ENCODE assay signal across 23 cellular contexts in the genomic region with DNA sequence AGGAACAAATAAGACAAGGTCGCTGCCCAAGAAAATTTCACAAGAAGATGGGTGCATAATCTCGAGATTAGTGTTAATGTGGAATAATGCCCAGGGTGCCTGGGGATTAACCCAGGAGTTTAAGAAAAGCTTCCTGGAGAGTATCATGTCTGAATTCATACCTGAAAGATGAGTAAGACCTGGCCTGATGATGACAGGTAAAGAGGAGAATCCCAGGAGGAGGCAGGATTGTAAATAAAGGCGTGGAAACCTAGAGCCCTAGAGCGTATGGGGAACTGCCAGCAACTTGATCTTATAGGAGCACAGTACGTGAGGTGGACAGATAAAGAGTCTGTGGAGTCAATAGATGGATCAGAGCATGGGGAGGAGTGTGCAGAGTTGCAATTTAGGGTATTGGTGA. TPM values are rescaled to one million over a fixed set of nuclear protein-coding genes. Genes with fewer than 3 reads are reported as not detected.
A peak's percentile ranks its signal among the peaks of the same experiment; 100 is the strongest.
DNase-seq lines count a peak whose midpoint lies in the region; ATAC-seq and TF ChIP-seq lines count a peak whose summit lies in the region.
"Had no signal": no experiment of that assay in that cellular context is flagged by ENCODE, and none has a peak within 500 bp of the region (broad histone marks: within the 10 kb centered on the region; RNA-seq: fewer than 3 reads in every experiment).

No MANE protein-coding gene starts in this region.

- WGBS in mammary epithelial cell (ENCODE audit: low coverage, missing lambda C conversion rate), result 2% methylated on average over 5 of the region's 5 CpGs

- DNase-seq in NCI-H345 (lab: John Stamatoyannopoulos, UW), result peak; percentile 11
- DNase-seq in NCI-H345 treated with DMSO at 0.1 percent for 48 hours (lab: John Stamatoyannopoulos, UW; ENCODE audit: unreplicated experiment), result no peak
- peak; percentile 94 for DNase-seq in mammary epithelial cell
- DNase-seq in kidney tubule cell (ENCODE audit: low spot score), result peak; percentile 95
- DNase-seq in stimulated activated CD4-positive, alpha-beta T cell treated with anti-CD3 and anti-CD28 coated beads, Interleukin-4, amount 100 ng/mL, for 4 hours, result no peak
- no peak for DNase-seq in left cardiac atrium
- DNase-seq: 8988T; activated CD4-positive, alpha-beta T cell treated with anti-CD3 and anti-CD28 coated beads, Interleukin-2, amount 50 U/mL, for 1 hour; activated naive CD4-positive, alpha-beta T cell; activated T-cell treated with anti-CD3 and anti-CD28 coated beads, Interleukin-2, amount 50 U/mL, for 48 hours; body of pancreas; Karpas-422; NCI-H1694 treated with DMSO at 0.1 percent for 48 hours; NCI-H2171 treated with DMSO at 0.1 percent for 48 hours; NCI-H526 treated with DMSO at 0.1 percent for 48 hours; stimulated activated CD4-positive, alpha-beta T cell treated with anti-CD3 and anti-CD28 coated beads, Interleukin-15, amount 100 ng/mL, for 24 hours; stimulated activated naive CD8-positive, alpha-beta T cell treated with anti-CD3 and anti-CD28 coated beads, Interleukin-15, Interleukin-2, amounts not matched to agents 100 U/mL and 50 U/mL, for 24 hours; tibial artery; WERI-Rb-1 had no signal

- no peak overlapping the region for H2AFZ ChIP-seq in mammary epithelial cell (ENCODE audit: low read depth, low read length)
- H2AFZ ChIP-seq: neural progenitor cell had no signal

- in situ Hi-C loops in mammary epithelial cell (cut with MboI; ENCODE audit: low sequenced_read_pairs in 2 of 2), result no loop called here

- dilution Hi-C loops in mammary epithelial cell (cut with HindIII; ENCODE audit: low sequenced_read_pairs), result loop anchor here (5.0 to 10.0 kb wide), 2 partner anchors 36 to 161 kb away; no protein-coding TSS in a partner anchor

- CTCF ChIA-PET in mammary epithelial cell (lab: Charles Lee; ENCODE audit: low non-redundant PET), result no interaction called here

- H3K36me3 ChIP-seq in mammary epithelial cell (ENCODE audit: insufficient read depth, low read length), result no peaks in the 10 kb centered on the region
- peaks cover 8 to 14% of the 10 kb centered on the region in 2 donors for H3K36me3 ChIP-seq in stomach smooth muscle (ENCODE audit: control insufficient read depth in 2 of 2, insufficient read depth in 2 of 2, low read length in 2 of 2)
- H3K36me3 ChIP-seq: neural progenitor cell, tibial artery, WERI-Rb-1 had no signal

- no peak for TF ChIP-seq CTCF in mammary epithelial cell (conservative IDR thresholded peaks at IDR 0.05 in 1 of 2, IDR thresholded peaks at IDR 0.05 in 1 of 2; ENCODE audit: extremely low read depth in 1 of 2, insufficient read depth in 1 of 2, low read depth in 1 of 2, low read length in 2 of 2)

- H3K9ac ChIP-seq in mammary epithelial cell (ENCODE audit: insufficient read depth, low read length) (peak overlapping the region; percentile 48), stomach smooth muscle (ENCODE audit: low read length in 2 of 2) (no peak overlapping the region)
- H3K9ac ChIP-seq: neural progenitor cell had no signal

- H3K9me3 ChIP-seq in mammary epithelial cell (replicated peaks; ENCODE audit: insufficient read depth, low read length), result no peaks in the 10 kb centered on the region
- no peaks in the 10 kb centered on the region for H3K9me3 ChIP-seq in stomach smooth muscle (ENCODE audit: control insufficient read depth in 2 of 2, low read length in 2 of 2)
- H3K9me3 ChIP-seq: body of pancreas, tibial artery had no signal

- ATAC-seq in HG03196 (IDR thresholded peaks at IDR 0.05; ENCODE audit: unreplicated experiment), result no peak
- no peak for ATAC-seq in left cardiac atrium
- ATAC-seq: body of pancreas; SK-N-SH treated with all-trans-retinoic acid at 6 μM for 48 hours; stimulated activated naive CD8-positive, alpha-beta T cell treated with anti-CD3 and anti-CD28 coated beads, Interleukin-15, Interleukin-2, amounts not matched to agents 100 U/mL and 50 U/mL, for 24 hours had no signal

- H3K27me3 ChIP-seq in mammary epithelial cell (ENCODE audit: insufficient read depth, low read length) (no peaks in the 10 kb centered on the region), stomach smooth muscle (ENCODE audit: control insufficient read depth in 1 of 2, insufficient read depth in 2 of 2, low read length in 2 of 2) (no peaks in the 10 kb centered on the region)
- H3K27me3 ChIP-seq: body of pancreas, neural progenitor cell, tibial artery had no signal

- no peaks in the 10 kb centered on the region for H3K79me2 ChIP-seq in mammary epithelial cell (ENCODE audit: insufficient read depth, low read length)

- peaks cover 51% of the 10 kb centered on the region for H3K4me1 ChIP-seq in mammary epithelial cell (ENCODE audit: insufficient read depth, low read length)
- H3K4me1 ChIP-seq in stomach smooth muscle (ENCODE audit: control insufficient read depth, insufficient read depth, low read length), result peaks cover 19% of the 10 kb centered on the region
- H3K4me1 ChIP-seq: neural progenitor cell had no signal

- H3K27ac ChIP-seq in mammary epithelial cell (ENCODE audit: insufficient read depth, low read depth, low read length), result peak overlapping the region; percentile 92
- peak overlapping the region; percentile 26 for H3K27ac ChIP-seq in stomach smooth muscle (ENCODE audit: low read length)
- H3K27ac ChIP-seq: body of pancreas, neural progenitor cell, tibial artery, WERI-Rb-1 had no signal

- H4K20me1 ChIP-seq in mammary epithelial cell (ENCODE audit: insufficient read depth, low read length), result no peaks in the 10 kb centered on the region

- H3K4me3 ChIP-seq in mammary epithelial cell (replicated peaks in 1 of 3; ENCODE audit: insufficient read depth in 1 of 3, low read depth in 2 of 3, low read length in 3 of 3), result no peak overlapping the region
- no peak overlapping the region for H3K4me3 ChIP-seq in stomach smooth muscle (ENCODE audit: low read length in 2 of 2)
- H3K4me3 ChIP-seq: body of pancreas, neural progenitor cell, tibial artery had no signal

- no TSS peak for BruUV-seq in mammary epithelial cell (replicated peaks; lab: Mats Ljungman, UMichigan)

- intact Hi-C loops in mammary epithelial cell (cut with micrococcal nuclease), result loop anchor here (2.0 to 5.0 kb wide), 2 partner anchors 31 to 164 kb away; no protein-coding TSS in a partner anchor
- intact Hi-C loops in left cardiac atrium (cut with DNase I), result no loop called here

- peak overlapping the region; percentile 70 for H3K4me2 ChIP-seq in mammary epithelial cell (ENCODE audit: insufficient read depth, low read depth, low read length)
- H3K4me2 ChIP-seq: neural progenitor cell had no signal

RNA-seq across cellular contexts. Expression of a gene that starts 43.0 kb away (rescaled TPM):
- total RNA-seq in mammary epithelial cell (10 to 100 TPM; 18.3 to 61.5 TPM), left cardiac atrium (10 to 100 TPM; 20.1 to 22.4 TPM)
- polyA plus RNA-seq in mammary epithelial cell, result 8.9 TPM
- 8.0 TPM for polyA minus RNA-seq in mammary epithelial cell

Comparison
In these comparisons a context has a peak if more than half of its experiments do, and no peak if none do; other contexts are left out.
1. DNase-seq: peak in NCI-H345 (single experiment), mammary epithelial cell (single experiment) and kidney tubule cell (single experiment); none in NCI-H345 treated with DMSO at 0.1 percent for 48 hours (single experiment), stimulated activated CD4-positive, alpha-beta T cell treated with anti-CD3 and anti-CD28 coated beads, Interleukin-4, amount 100 ng/mL, for 4 hours (0 of 2) and left cardiac atrium (single experiment).